In the genomic region with DNA sequence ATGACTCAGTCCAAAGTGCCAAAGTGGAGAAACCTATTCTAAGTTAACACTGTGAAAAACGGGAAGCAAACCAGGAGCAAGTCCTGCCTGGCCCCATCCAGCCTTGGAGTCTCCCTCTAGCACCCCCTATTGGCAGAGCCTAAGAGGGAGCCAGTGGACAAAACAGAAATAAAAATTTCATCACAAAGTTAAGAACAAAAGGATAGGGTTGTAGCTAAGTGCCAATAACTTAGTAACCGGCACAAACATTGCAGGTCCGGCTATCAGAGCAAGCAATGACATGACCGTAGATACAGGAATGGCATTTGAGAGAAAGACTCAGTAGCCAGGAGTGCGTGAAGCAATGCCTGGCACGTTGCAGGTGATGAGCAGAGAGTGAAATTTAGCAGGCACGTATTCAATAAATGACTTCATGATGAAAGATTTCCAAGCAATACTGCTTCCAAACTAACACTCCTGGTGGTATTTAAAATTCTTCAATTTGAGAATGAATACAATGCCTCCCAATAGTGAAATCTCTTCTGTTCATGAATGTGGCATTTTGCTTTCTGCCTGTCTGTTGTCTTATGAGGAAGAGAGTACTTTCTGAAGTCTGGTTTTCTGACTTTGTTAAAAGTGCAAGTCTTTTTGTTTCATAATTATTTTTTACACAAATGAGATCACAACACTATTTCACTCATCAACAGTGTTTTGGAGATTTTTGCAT, we compare ENCODE assay signal across 8 cellular contexts.
DNase-seq lines count a peak whose midpoint lies in the region; ATAC-seq and TF ChIP-seq lines count a peak whose summit lies in the region.

No MANE protein-coding gene starts in this region.

- whole genome bisulfite sequencing in heart right ventricle, 2 donors = 29 to 41% methylated on average over 7 of the region's 7 CpGs

- H3K4me1 ChIP-seq in heart right ventricle = peaks cover 0 to 23% (median 0%) of the 10 kb centered on the region in 9 donors

- peak; percentile 67 to 98 (median 93) for ATAC-seq in heart right ventricle
- ATAC-seq in HG03378 (IDR thresholded peaks at IDR 0.05; ENCODE audit: unreplicated experiment) = no peak

- POLR2A ChIA-PET in HEK293T (lab: Yijun Ruan, JAX) = no interaction called here

- H3K36me3 ChIP-seq in heart right ventricle = no peaks in the 10 kb centered on the region

- no peaks in the 10 kb centered on the region for H3K9me3 ChIP-seq in heart right ventricle

- DNase-seq in EH (ENCODE audit: low read depth) = peak; percentile 18
- DNase-seq in HEK293T (ENCODE audit: extremely low spot score) = peak; percentile 60
- DNase-seq in OCI-M1 (lab: John Stamatoyannopoulos, UW) = peak; percentile 70
- DNase-seq in heart right ventricle = peak; percentile 11 to 44
- no peak for DNase-seq in activated CD4-positive, CD25-positive, alpha-beta regulatory T cell (lab: John Stamatoyannopoulos, UW)
- no peak for DNase-seq in NCI-H2196 treated with DMSO at 0.1 percent for 48 hours (lab: John Stamatoyannopoulos, UW; ENCODE audit: unreplicated experiment)
- DNase-seq in stimulated activated CD4-positive, alpha-beta T cell treated with anti-CD3 and anti-CD28 coated beads, Interleukin-12 subunit alpha, Interleukin-12 subunit beta, amount 100 ng/mL, for 4 hours = no peak

- peak; percentile 23 to 68 (median 58) for TF ChIP-seq CTCF in heart right ventricle (IDR thresholded peaks at IDR 0.05)

- no peak overlapping the region for H3K4me3 ChIP-seq in heart right ventricle

- H3K27me3 ChIP-seq in heart right ventricle = no peaks in the 10 kb centered on the region

- intact Hi-C loops in heart right ventricle (cut with DNase I) = loop anchor here in 4 of 10 donors (5.0 to 10.0 kb wide), 3 partner anchors 731 to 1321 kb away; a partner anchor contains a TSS

- peak overlapping the region in 4 of 10 donors; percentile 20 to 49 (median 32) for H3K27ac ChIP-seq in heart right ventricle

- CTCF ChIA-PET in HEK293T (lab: Yijun Ruan, JAX) = interaction anchor here (1.9 kb wide), 1 partner anchor 9 kb away, joined by 9 read pairs; no protein-coding TSS in a partner anchor

TF ChIP-seq in HEK293T, 16 proteins besides CTCF, POLR2A, EP300 and RAD21:
- no peak for TF ChIP-seq NFRKB (IDR thresholded peaks at IDR 0.05)
- no peak for TF ChIP-seq FOXA1 (IDR thresholded peaks at IDR 0.05)
- no peak for TF ChIP-seq ARNT (IDR thresholded peaks at IDR 0.05)
- TF ChIP-seq BHLHE40 (IDR thresholded peaks at IDR 0.05; ENCODE audit: borderline replicate concordance) = no peak
- TF ChIP-seq CTBP1 (IDR thresholded peaks at IDR 0.05; ENCODE audit: borderline replicate concordance) = no peak
- no peak for TF ChIP-seq TARDBP (IDR thresholded peaks at IDR 0.05)
- no peak for TF ChIP-seq SUZ12 (IDR thresholded peaks at IDR 0.05)
- no peak for TF ChIP-seq LEF1 (IDR thresholded peaks at IDR 0.05; ENCODE audit: borderline replicate concordance)
- TF ChIP-seq ZNF384 (IDR thresholded peaks at IDR 0.05) = no peak
- TF ChIP-seq FOXK2 (IDR thresholded peaks at IDR 0.05) = no peak
- TF ChIP-seq FOXM1 (IDR thresholded peaks at IDR 0.05; ENCODE audit: borderline replicate concordance) = no peak
- no peak for TF ChIP-seq ELF4 (IDR thresholded peaks at IDR 0.05)
- no peak for TF ChIP-seq L3MBTL2 (conservative IDR thresholded peaks at IDR 0.05)
- TF ChIP-seq SP1 (IDR thresholded peaks at IDR 0.05) = no peak
- no peak for TF ChIP-seq HDGF (IDR thresholded peaks at IDR 0.05; ENCODE audit: borderline replicate concordance)
- TF ChIP-seq, protein P1, sequence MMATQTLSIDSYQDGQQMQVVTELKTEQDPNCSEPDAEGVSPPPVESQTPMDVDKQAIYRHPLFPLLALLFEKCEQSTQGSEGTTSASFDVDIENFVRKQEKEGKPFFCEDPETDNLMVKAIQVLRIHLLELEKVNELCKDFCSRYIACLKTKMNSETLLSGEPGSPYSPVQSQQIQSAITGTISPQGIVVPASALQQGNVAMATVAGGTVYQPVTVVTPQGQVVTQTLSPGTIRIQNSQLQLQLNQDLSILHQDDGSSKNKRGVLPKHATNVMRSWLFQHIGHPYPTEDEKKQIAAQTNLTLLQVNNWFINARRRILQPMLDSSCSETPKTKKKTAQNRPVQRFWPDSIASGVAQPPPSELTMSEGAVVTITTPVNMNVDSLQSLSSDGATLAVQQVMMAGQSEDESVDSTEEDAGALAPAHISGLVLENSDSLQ (IDR thresholded peaks at IDR 0.05) = no peak

Comparison
In these comparisons a context has a peak if more than half of its experiments do, and no peak if none do; other contexts are left out.
1. DNase-seq: peak in EH (single experiment), HEK293T (single experiment), OCI-M1 (single experiment) and heart right ventricle (2 of 2); none in activated CD4-positive, CD25-positive, alpha-beta regulatory T cell (0 of 4), NCI-H2196 treated with DMSO at 0.1 percent for 48 hours (single experiment) and stimulated activated CD4-positive, alpha-beta T cell treated with anti-CD3 and anti-CD28 coated beads, Interleukin-12 subunit alpha, Interleukin-12 subunit beta, amount 100 ng/mL, for 4 hours (single experiment).